In the genomic region with DNA sequence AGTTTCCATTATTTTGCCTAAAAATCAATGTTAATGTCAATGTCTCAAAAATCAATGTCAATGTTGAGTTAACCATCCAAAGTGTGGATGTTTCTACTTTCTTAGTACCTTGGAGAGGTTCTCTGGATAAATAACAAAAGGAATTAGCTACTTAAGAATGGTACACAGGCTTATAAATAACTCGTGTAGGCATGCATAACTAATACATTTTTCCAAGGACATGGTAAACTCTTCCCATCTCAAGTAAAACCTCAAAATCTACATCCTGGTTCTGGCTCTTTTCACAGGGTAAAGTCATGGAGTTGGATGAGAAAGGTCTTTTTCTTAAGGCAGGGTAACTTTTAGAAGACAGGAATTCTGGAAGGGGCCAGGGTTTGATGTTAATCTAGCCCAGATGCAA, we compare ENCODE assay signal across 2 cellular contexts.
TF ChIP-seq lines count a peak whose summit lies in the region.

No MANE protein-coding gene starts in this region.

TF ChIP-seq in IMR-90, 13 proteins besides CTCF, POLR2A, EP300 and RAD21:
- TF ChIP-seq MXI1 (IDR thresholded peaks at IDR 0.05; ENCODE audit: borderline replicate concordance, low read depth, low read length) (no peak), RFX5 (IDR thresholded peaks at IDR 0.05; ENCODE audit: low read depth, low read length) (no peak), CHD1 (IDR thresholded peaks at IDR 0.05; ENCODE audit: low read depth, low read length) (no peak), SMC3 (IDR thresholded peaks at IDR 0.05; ENCODE audit: low read depth, low read length) (no peak), RCOR1 (IDR thresholded peaks at IDR 0.05; ENCODE audit: insufficient replicate concordance, low read length) (no peak), MAZ (IDR thresholded peaks at IDR 0.05; ENCODE audit: borderline replicate concordance, low read depth, low read length) (no peak), MAFK (IDR thresholded peaks at IDR 0.05; ENCODE audit: low read depth, low read length) (no peak), CEBPB (IDR thresholded peaks at IDR 0.05; ENCODE audit: low read depth, low read length) (no peak), FOS (IDR thresholded peaks at IDR 0.05; ENCODE audit: low read depth, low read length) (no peak), BHLHE40 (IDR thresholded peaks at IDR 0.05; ENCODE audit: low read depth, low read length) (no peak), NFE2L2 (IDR thresholded peaks at IDR 0.05; ENCODE audit: low read depth, low read length) (no peak)
- TF ChIP-seq, protein P1, sequence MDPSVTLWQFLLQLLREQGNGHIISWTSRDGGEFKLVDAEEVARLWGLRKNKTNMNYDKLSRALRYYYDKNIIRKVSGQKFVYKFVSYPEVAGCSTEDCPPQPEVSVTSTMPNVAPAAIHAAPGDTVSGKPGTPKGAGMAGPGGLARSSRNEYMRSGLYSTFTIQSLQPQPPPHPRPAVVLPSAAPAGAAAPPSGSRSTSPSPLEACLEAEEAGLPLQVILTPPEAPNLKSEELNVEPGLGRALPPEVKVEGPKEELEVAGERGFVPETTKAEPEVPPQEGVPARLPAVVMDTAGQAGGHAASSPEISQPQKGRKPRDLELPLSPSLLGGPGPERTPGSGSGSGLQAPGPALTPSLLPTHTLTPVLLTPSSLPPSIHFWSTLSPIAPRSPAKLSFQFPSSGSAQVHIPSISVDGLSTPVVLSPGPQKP (IDR thresholded peaks at IDR 0.05; ENCODE audit: borderline replicate concordance, low read depth, low read length) = no peak
- TF ChIP-seq, protein P2, sequence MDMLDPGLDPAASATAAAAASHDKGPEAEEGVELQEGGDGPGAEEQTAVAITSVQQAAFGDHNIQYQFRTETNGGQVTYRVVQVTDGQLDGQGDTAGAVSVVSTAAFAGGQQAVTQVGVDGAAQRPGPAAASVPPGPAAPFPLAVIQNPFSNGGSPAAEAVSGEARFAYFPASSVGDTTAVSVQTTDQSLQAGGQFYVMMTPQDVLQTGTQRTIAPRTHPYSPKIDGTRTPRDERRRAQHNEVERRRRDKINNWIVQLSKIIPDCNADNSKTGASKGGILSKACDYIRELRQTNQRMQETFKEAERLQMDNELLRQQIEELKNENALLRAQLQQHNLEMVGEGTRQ (IDR thresholded peaks at IDR 0.05; ENCODE audit: low read depth, low read length) = no peak

TF ChIP-seq in WTC11, 78 proteins besides CTCF, POLR2A, EP300 and RAD21:
- TF ChIP-seq, protein P3, sequence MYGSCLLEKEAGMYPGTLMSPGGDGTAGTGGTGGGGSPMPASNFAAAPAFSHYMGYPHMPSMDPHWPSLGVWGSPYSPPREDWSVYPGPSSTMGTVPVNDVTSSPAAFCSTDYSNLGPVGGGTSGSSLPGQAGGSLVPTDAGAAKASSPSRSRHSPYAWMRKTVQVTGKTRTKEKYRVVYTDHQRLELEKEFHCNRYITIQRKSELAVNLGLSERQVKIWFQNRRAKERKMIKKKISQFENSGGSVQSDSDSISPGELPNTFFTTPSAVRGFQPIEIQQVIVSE (CRISPR knock-in tag; IDR thresholded peaks at IDR 0.05; ENCODE audit: borderline replicate concordance) = no peak
- TF ChIP-seq FOXK1 (CRISPR knock-in tag; IDR thresholded peaks at IDR 0.05) (no peak), ZNF232 (CRISPR knock-in tag; IDR thresholded peaks at IDR 0.05) (no peak), FOXP1 (CRISPR knock-in tag; IDR thresholded peaks at IDR 0.05; ENCODE audit: borderline replicate concordance) (no peak), ZNF671 (CRISPR knock-in tag; IDR thresholded peaks at IDR 0.05) (no peak), CBFB (CRISPR knock-in tag; IDR thresholded peaks at IDR 0.05; ENCODE audit: low read depth) (no peak), GTF2I (CRISPR knock-in tag; conservative IDR thresholded peaks at IDR 0.05) (no peak), RELA (CRISPR knock-in tag; IDR thresholded peaks at IDR 0.05; ENCODE audit: borderline replicate concordance) (no peak), TCF7 (CRISPR knock-in tag; IDR thresholded peaks at IDR 0.05; ENCODE audit: low read depth) (no peak), SP1 (CRISPR knock-in tag; conservative IDR thresholded peaks at IDR 0.05) (no peak), CREM (CRISPR knock-in tag; IDR thresholded peaks at IDR 0.05) (no peak), NFYB (CRISPR knock-in tag; conservative IDR thresholded peaks at IDR 0.05; ENCODE audit: low read depth) (no peak), ZBTB21 (CRISPR knock-in tag; IDR thresholded peaks at IDR 0.05; ENCODE audit: borderline replicate concordance) (no peak), SMAD4 (CRISPR knock-in tag; IDR thresholded peaks at IDR 0.05) (no peak), ZNF263 (CRISPR knock-in tag; IDR thresholded peaks at IDR 0.05; ENCODE audit: low read depth) (no peak)
- TF ChIP-seq, protein P4, sequence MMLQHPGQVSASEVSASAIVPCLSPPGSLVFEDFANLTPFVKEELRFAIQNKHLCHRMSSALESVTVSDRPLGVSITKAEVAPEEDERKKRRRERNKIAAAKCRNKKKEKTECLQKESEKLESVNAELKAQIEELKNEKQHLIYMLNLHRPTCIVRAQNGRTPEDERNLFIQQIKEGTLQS (CRISPR knock-in tag; conservative IDR thresholded peaks at IDR 0.05) = no peak
- TF ChIP-seq, protein P5, sequence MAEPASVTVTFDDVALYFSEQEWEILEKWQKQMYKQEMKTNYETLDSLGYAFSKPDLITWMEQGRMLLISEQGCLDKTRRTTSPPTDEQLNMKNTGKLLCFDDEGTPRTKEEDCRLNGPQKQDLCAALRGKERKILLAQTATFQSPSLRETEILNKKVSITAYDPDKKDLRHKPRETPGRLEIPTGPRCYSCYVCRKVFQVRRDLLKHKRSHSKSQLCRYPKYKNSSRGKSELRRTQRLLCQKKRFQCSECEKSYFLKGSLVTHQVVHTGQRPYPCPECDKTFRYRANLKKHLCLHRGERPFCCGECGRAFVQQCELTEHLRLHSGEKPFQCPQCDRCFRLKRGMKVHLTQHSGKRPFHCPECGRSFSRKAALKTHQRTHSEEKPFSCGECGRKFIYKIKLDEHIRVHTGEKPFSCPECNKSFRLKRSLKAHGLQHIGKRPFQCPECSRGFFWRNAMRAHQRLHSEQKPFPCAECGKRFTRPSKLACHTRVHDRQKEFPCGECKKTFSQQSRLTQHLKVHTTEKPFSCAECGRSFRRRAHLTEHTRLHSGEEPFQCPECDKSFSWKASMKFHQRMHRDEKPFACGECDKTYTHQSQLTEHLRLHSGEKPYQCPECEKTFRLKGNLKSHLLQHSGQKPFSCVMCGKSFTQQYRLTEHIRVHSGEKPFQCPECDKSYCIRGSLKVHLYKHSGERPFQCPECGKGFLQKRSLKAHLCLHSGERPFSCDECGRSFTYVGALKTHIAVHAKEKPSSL (CRISPR knock-in tag; conservative IDR thresholded peaks at IDR 0.05) = no peak
- TF ChIP-seq, protein P6, sequence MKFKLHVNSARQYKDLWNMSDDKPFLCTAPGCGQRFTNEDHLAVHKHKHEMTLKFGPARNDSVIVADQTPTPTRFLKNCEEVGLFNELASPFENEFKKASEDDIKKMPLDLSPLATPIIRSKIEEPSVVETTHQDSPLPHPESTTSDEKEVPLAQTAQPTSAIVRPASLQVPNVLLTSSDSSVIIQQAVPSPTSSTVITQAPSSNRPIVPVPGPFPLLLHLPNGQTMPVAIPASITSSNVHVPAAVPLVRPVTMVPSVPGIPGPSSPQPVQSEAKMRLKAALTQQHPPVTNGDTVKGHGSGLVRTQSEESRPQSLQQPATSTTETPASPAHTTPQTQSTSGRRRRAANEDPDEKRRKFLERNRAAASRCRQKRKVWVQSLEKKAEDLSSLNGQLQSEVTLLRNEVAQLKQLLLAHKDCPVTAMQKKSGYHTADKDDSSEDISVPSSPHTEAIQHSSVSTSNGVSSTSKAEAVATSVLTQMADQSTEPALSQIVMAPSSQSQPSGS (CRISPR knock-in tag; IDR thresholded peaks at IDR 0.05; ENCODE audit: borderline replicate concordance, low read depth) = no peak
- TF ChIP-seq, protein P7, sequence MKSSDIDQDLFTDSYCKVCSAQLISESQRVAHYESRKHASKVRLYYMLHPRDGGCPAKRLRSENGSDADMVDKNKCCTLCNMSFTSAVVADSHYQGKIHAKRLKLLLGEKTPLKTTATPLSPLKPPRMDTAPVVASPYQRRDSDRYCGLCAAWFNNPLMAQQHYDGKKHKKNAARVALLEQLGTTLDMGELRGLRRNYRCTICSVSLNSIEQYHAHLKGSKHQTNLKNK (CRISPR knock-in tag; IDR thresholded peaks at IDR 0.05) = no peak
- TF ChIP-seq, protein P8, sequence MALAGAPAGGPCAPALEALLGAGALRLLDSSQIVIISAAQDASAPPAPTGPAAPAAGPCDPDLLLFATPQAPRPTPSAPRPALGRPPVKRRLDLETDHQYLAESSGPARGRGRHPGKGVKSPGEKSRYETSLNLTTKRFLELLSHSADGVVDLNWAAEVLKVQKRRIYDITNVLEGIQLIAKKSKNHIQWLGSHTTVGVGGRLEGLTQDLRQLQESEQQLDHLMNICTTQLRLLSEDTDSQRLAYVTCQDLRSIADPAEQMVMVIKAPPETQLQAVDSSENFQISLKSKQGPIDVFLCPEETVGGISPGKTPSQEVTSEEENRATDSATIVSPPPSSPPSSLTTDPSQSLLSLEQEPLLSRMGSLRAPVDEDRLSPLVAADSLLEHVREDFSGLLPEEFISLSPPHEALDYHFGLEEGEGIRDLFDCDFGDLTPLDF (CRISPR knock-in tag; IDR thresholded peaks at IDR 0.05) = no peak
